Comparison of ENCODE assay signal across 8 cellular contexts in genomic region chr19:48169974-48170803, GRCh38. TPM values are rescaled to one million over a fixed set of nuclear protein-coding genes. Genes with fewer than 3 reads are reported as not detected.
DNase-seq lines count a peak whose midpoint lies in the region; ATAC-seq, FAIRE-seq and TF ChIP-seq lines count a peak whose summit lies in the region.

LIG1 (minus strand) TSS chr19:48170344; CDS start chr19:48165566, 4,778 bp downstream.
ZSWIM9 (plus strand) TSS chr19:48170680; CDS start chr19:48171803, 1,123 bp downstream.

- no TSS peak for BruUV-seq in endothelial cell of umbilical vein (replicated peaks; lab: Mats Ljungman, UMichigan)

- no peaks in the 10 kb centered on the region for H3K27me3 ChIP-seq in OCI-LY3 (ENCODE audit: low read depth, low read length)
- H3K27me3 ChIP-seq in endothelial cell of umbilical vein (ENCODE audit: control insufficient read depth in 2 of 2, insufficient read depth in 2 of 2, low read length in 2 of 2) = no peaks in the 10 kb centered on the region
- no peaks in the 10 kb centered on the region for H3K27me3 ChIP-seq in mononuclear cell (ENCODE audit: insufficient read depth, low read length)

- H3K9me3 ChIP-seq in OCI-LY3 (ENCODE audit: insufficient read depth, low read length) = no peaks in the 10 kb centered on the region
- no peaks in the 10 kb centered on the region for H3K9me3 ChIP-seq in endothelial cell of umbilical vein (replicated peaks; ENCODE audit: control insufficient read depth, insufficient read depth, low read length)
- no peaks in the 10 kb centered on the region for H3K9me3 ChIP-seq in mononuclear cell (ENCODE audit: low read depth, low read length)

- H3K4me2 ChIP-seq in OCI-LY3 (ENCODE audit: low read length) (peak within 1 kb of the TSS; percentile 98), endothelial cell of umbilical vein (ENCODE audit: insufficient read depth, low read length) (peak within 1 kb of the TSS; percentile 92)

- H4K20me1 ChIP-seq in OCI-LY3 (ENCODE audit: insufficient read depth, low read length) (peaks cover 18% of the 10 kb centered on the region), endothelial cell of umbilical vein (replicated peaks; ENCODE audit: control insufficient read depth, extremely low read depth, insufficient read depth, low read length) (no peaks in the 10 kb centered on the region)

- H3K9me1 ChIP-seq in endothelial cell of umbilical vein (replicated peaks; ENCODE audit: control insufficient read depth, extremely low read depth, insufficient read depth, low read length) = no peaks in the 10 kb centered on the region

- CTCF ChIA-PET in endothelial cell of umbilical vein (lab: Charles Lee) = interaction anchor here (0.6 to 1.5 kb wide), 6 partner anchors 10 to 67 kb away, joined by 3 to 15 read pairs (median 4); no protein-coding TSS in a partner anchor

- H3K79me2 ChIP-seq in OCI-LY3 (ENCODE audit: low read length) = peaks cover 44% of the 10 kb centered on the region
- peaks cover 28% of the 10 kb centered on the region for H3K79me2 ChIP-seq in endothelial cell of umbilical vein (ENCODE audit: control insufficient read depth, insufficient read depth, low read length)

- H3K4me3 ChIP-seq in OCI-LY3 (ENCODE audit: low read length) (peak within 1 kb of the TSS; percentile 94), endothelial cell of umbilical vein (replicated peaks in 1 of 3; ENCODE audit: insufficient read depth in 1 of 3, low read depth in 1 of 3, low read length in 3 of 3) (peak within 1 kb of the TSS; percentile 69 to 88 (median 87)), mononuclear cell (ENCODE audit: low read length) (peak within 1 kb of the TSS; percentile 78)

- POLR2A ChIA-PET in endothelial cell of umbilical vein (lab: Charles Lee) = interaction anchor here (0.6 to 1.0 kb wide), 5 partner anchors 16 to 1079 kb away, joined by 3 to 9 read pairs (median 3); no protein-coding TSS in a partner anchor

- ATAC-seq in GM21515 (IDR thresholded peaks at IDR 0.05; ENCODE audit: unreplicated experiment) = peak; percentile 76

- peak; percentile 93 for FAIRE-seq in endothelial cell of umbilical vein (lab: Jason Lieb, UNC)

- dilution Hi-C loops in endothelial cell of umbilical vein (cut with MboI; ENCODE audit: extremely low pct_ligation_motif_present, low sequenced_read_pairs) = no loop called here

- H3K36me3 ChIP-seq in OCI-LY3 (replicated peaks; ENCODE audit: low read depth, low read length) (peaks cover 21% of the 10 kb centered on the region), endothelial cell of umbilical vein (ENCODE audit: control insufficient read depth in 2 of 2, extremely low read depth in 1 of 2, insufficient read depth in 2 of 2, low read length in 2 of 2) (peaks cover 0 to 6% of the 10 kb centered on the region in 2 experiments)

- H3K9ac ChIP-seq in OCI-LY3 (ENCODE audit: low read length) (peak within 1 kb of the TSS; percentile 96), endothelial cell of umbilical vein (replicated peaks; ENCODE audit: extremely low read depth, insufficient read depth, low read length) (peak within 1 kb of the TSS; percentile 85)

- peak within 1 kb of the TSS; percentile 84 for H3K27ac ChIP-seq in OCI-LY3 (ENCODE audit: low read length)
- H3K27ac ChIP-seq in endothelial cell of umbilical vein (ENCODE audit: insufficient read depth, low read depth, low read length) = peak within 1 kb of the TSS; percentile 76

- H2AFZ ChIP-seq in OCI-LY3 (ENCODE audit: low read depth, low read length) = peak within 1 kb of the TSS; percentile 85
- H2AFZ ChIP-seq in endothelial cell of umbilical vein (ENCODE audit: low read depth, low read length) = peak within 1 kb of the TSS; percentile 99

- H3K4me1 ChIP-seq in OCI-LY3 (ENCODE audit: low read length) = peaks cover 13% of the 10 kb centered on the region
- peaks cover 13% of the 10 kb centered on the region for H3K4me1 ChIP-seq in endothelial cell of umbilical vein (ENCODE audit: control insufficient read depth, extremely low read depth, insufficient read depth, low read length)
- peaks cover 16% of the 10 kb centered on the region for H3K4me1 ChIP-seq in mononuclear cell (ENCODE audit: insufficient read depth, low read length)

- intact Hi-C loops in endothelial cell of umbilical vein (cut with micrococcal nuclease) = loop anchor here (1.0 to 5.0 kb wide), 7 partner anchors 18 to 402 kb away; no protein-coding TSS in a partner anchor

- no peak for TF ChIP-seq CTCF in OCI-LY3 (IDR thresholded peaks at IDR 0.05; ENCODE audit: low read depth, low read length)
- TF ChIP-seq CTCF in endothelial cell of umbilical vein (IDR thresholded peaks at IDR 0.05; ENCODE audit: extremely low read depth in 1 of 2, insufficient read depth in 1 of 2, low read depth in 1 of 2, low read length in 2 of 2) = peak in 1 of 2 donors; percentile 20

- DNase-seq in DMS 273 (lab: John Stamatoyannopoulos, UW; ENCODE audit: unreplicated experiment) = peak; percentile 98
- peak; percentile 98 for DNase-seq in HuH-7.5 (ENCODE audit: low spot score)
- DNase-seq in activated T-cell treated with anti-CD3 and anti-CD28 coated beads for 1 hour (ENCODE audit: low read depth) = peak; percentile 82
- DNase-seq in endothelial cell of umbilical vein (ENCODE audit: low read depth, low spot score) = peak; percentile 97
- peak; percentile 86 to 90 for DNase-seq in stimulated activated CD8-positive, alpha-beta memory T cell treated with anti-CD3 and anti-CD28 coated beads, Interleukin-2, amount 100 ng/mL, for 48 hours (ENCODE audit: low read depth in 2 of 2)

- TF ChIP-seq POLR2A in endothelial cell of umbilical vein (IDR thresholded peaks at IDR 0.05; ENCODE audit: low read depth, low read length) = no peak

TF ChIP-seq in endothelial cell of umbilical vein, 7 proteins besides CTCF, POLR2A, EP300 and RAD21:
- TF ChIP-seq POLR2AphosphoS5 (IDR thresholded peaks at IDR 0.05; ENCODE audit: insufficient read depth, low read depth, low read length) (peak; percentile 38), EZH2 (IDR thresholded peaks at IDR 0.05; ENCODE audit: borderline replicate concordance, low read depth, low read length, severe bottlenecking) (no peak)

RNA-seq across cellular contexts. Expression of gene LIG1, which starts in this region (rescaled TPM):
- 94.7 and 100 TPM in 2 replicates for total RNA-seq in endothelial cell of umbilical vein
- polyA plus RNA-seq in endothelial cell of umbilical vein = 64.0 and 68.2 TPM in 2 replicates
- 57.2 and 61.2 TPM in 2 replicates for polyA plus RNA-seq in endothelial cell of umbilical vein (2011; cell fraction: cytosol; rRNA removed)
- polyA plus RNA-seq in endothelial cell of umbilical vein (2011; cell fraction: nucleus; rRNA removed) = 263 and 287 TPM in 2 replicates
- polyA plus RNA-seq in endothelial cell of umbilical vein (2012) = 50.6 and 62.2 TPM in 2 replicates
- 80.2 and 82.9 TPM in 2 replicates for polyA minus RNA-seq in endothelial cell of umbilical vein
- polyA minus RNA-seq in endothelial cell of umbilical vein (2011; cell fraction: cytosol; rRNA and poly(A)+ RNA removed) = 34.8 TPM
- 69.1 and 88.4 TPM in 2 replicates for polyA minus RNA-seq in endothelial cell of umbilical vein (2011; cell fraction: nucleus; rRNA and poly(A)+ RNA removed)
- total RNA-seq in mononuclear cell = 24.8 TPM

RNA-seq across cellular contexts. Expression of gene ZSWIM9, which starts in this region (rescaled TPM):
- total RNA-seq in endothelial cell of umbilical vein (7.4 and 8.6 TPM in 2 replicates), mononuclear cell (0.73 TPM)
- 1.0 and 1.2 TPM in 2 replicates for polyA plus RNA-seq in endothelial cell of umbilical vein
- polyA plus RNA-seq in endothelial cell of umbilical vein (2011; cell fraction: cytosol; rRNA removed) = 1.1 and 1.7 TPM in 2 replicates
- 1.6 and 1.8 TPM in 2 replicates for polyA plus RNA-seq in endothelial cell of umbilical vein (2011; cell fraction: nucleus; rRNA removed)
- 5.0 and 6.9 TPM in 2 replicates for polyA plus RNA-seq in endothelial cell of umbilical vein (2012)
- 1.1 and 1.3 TPM in 2 replicates for polyA minus RNA-seq in endothelial cell of umbilical vein
- polyA minus RNA-seq in endothelial cell of umbilical vein (2011; cell fraction: cytosol; rRNA and poly(A)+ RNA removed) = 3.3 TPM
- 1.8 TPM in 2 replicates for polyA minus RNA-seq in endothelial cell of umbilical vein (2011; cell fraction: nucleus; rRNA and poly(A)+ RNA removed)

Comparison
In these comparisons a context has a peak if more than half of its experiments do, and no peak if none do; other contexts are left out.
1. Peak in every context shown above with its lines: DNase-seq, ATAC-seq, H3K4me3 ChIP-seq and H3K27ac ChIP-seq.